22 cellular contexts compared by ENCODE assay signal in the genomic region with DNA sequence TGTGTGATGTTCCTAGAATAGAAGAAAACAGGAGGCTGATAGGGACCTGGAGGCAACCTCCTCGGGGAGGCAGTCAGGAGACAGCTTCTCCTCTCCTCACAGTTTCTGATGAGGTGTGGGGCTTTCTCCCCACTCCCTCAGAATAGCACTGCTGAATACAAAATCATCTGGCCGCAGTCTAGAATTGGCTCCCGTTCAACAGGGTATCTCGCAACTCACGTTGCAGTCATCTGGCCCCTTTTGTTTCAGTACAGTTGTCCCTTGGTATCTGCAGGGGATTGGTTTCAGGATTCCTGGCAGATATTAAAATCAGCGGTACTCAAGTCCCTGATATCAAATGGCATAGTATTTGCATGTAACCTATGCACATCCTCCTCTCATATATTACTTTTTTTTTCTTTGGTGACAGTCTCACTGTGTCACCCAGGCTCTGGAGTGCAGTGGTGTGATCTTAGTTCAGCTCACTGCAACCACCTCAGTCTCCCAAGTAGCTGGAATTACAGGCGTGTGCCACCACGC.
"Had no signal": no experiment of that assay in that cellular context is flagged by ENCODE, and none has a peak within 500 bp of the region (broad histone marks: within the 10 kb centered on the region; RNA-seq: fewer than 3 reads in every experiment).

No MANE protein-coding gene starts in this region.

- H3K4me3 ChIP-seq: dorsolateral prefrontal cortex, psoas muscle, smooth muscle cell, suprapubic skin, transverse colon, uterus had no signal

- DNase-seq: activated B cell treated with CpG ODN at 0.5 μM for 24 hours; activated CD4-positive, alpha-beta memory T cell treated with anti-CD3 and anti-CD28 coated beads for 36 hours; activated CD4-positive, alpha-beta T cell treated with anti-CD3 and anti-CD28 coated beads for 4 hours; activated naive CD4-positive, alpha-beta T cell treated with anti-CD3 and anti-CD28 coated beads for 36 hours; activated naive CD8-positive, alpha-beta T cell treated with anti-CD3 and anti-CD28 coated beads, Interleukin-2, amount 50 U/mL, for 24 hours; activated T-cell treated with anti-CD3 and anti-CD28 coated beads, Interleukin-2, amount 50 U/mL, for 1 hour; anterior cingulate cortex; central memory CD4-positive, alpha-beta T cell; dorsolateral prefrontal cortex; immature natural killer cell; kidney glomerular epithelial cell; left ventricle myocardium superior; naive B cell; psoas muscle; stimulated activated CD4-positive, alpha-beta T cell treated with anti-CD3 and anti-CD28 coated beads, Interleukin-4, amount 100 ng/mL, for 1 hour; stimulated activated naive CD8-positive, alpha-beta T cell treated with anti-CD3 and anti-CD28 coated beads, Interleukin-15, amount 100 ng/mL, for 72 hours; transverse colon; uterus had no signal

- H3K27me3 ChIP-seq: dorsolateral prefrontal cortex, suprapubic skin, transverse colon, uterus had no signal

- H3K27ac ChIP-seq: dorsolateral prefrontal cortex, psoas muscle, suprapubic skin, transverse colon, uterus had no signal

- FAIRE-seq: colon had no signal

- ATAC-seq: activated naive CD8-positive, alpha-beta T cell treated with anti-CD3 and anti-CD28 coated beads, Interleukin-2, amount 50 U/mL, for 24 hours; left ventricle myocardium superior; psoas muscle; right cardiac atrium; stimulated activated naive CD8-positive, alpha-beta T cell treated with anti-CD3 and anti-CD28 coated beads, Interleukin-15, amount 100 ng/mL, for 72 hours had no signal

- H3K36me3 ChIP-seq: transverse colon, uterus had no signal

- H3K9me3 ChIP-seq: psoas muscle, suprapubic skin, transverse colon, uterus had no signal

- H3K4me2 ChIP-seq: smooth muscle cell had no signal
